9 cellular contexts compared by ENCODE assay signal in the genomic region with DNA sequence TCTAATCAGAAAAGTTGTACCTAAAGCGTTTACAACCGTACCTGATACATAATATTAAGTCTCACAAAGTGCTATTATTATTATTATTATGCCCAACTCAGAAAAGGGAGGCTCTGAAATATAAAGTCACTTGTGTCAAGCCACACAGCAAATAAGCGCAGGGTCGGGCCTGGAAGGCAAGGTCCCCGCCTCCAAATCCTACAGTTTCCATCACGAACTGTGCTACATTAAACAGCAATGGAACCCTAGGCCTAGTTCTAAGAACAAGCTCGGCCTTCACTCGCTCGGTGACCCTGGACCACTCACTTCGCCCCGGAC. TPM values are rescaled to one million over a fixed set of nuclear protein-coding genes. Genes with fewer than 3 reads are reported as not detected.
DNase-seq lines count a peak whose midpoint lies in the region; ATAC-seq and TF ChIP-seq lines count a peak whose summit lies in the region.
"Had no signal": no experiment of that assay in that cellular context is flagged by ENCODE, and none has a peak within 500 bp of the region (broad histone marks: within the 10 kb centered on the region; RNA-seq: fewer than 3 reads in every experiment).

No MANE protein-coding gene starts in this region.

- H3K4me1 Mint-ChIP-seq in activated naive CD4-positive, alpha-beta T cell treated with anti-CD3 and anti-CD28 coated beads, Interleukin-2, amount 50 U/mL, for 24 hours, result peaks cover 22% of the 10 kb centered on the region

- no peak for TF ChIP-seq POLR2A in transverse colon (IDR thresholded peaks at IDR 0.05)

- WGBS in transverse colon (ENCODE audit: low coverage in 1 of 2), 2 donors, result 4 to 20% methylated on average over 1 to 11 of the region's 11 CpGs

- no peaks in the 10 kb centered on the region for H3K27me3 ChIP-seq in transverse colon

- no peaks in the 10 kb centered on the region for H3K9me3 Mint-ChIP-seq in activated naive CD4-positive, alpha-beta T cell treated with anti-CD3 and anti-CD28 coated beads, Interleukin-2, amount 50 U/mL, for 24 hours

- no peaks in the 10 kb centered on the region for H3K9me3 ChIP-seq in transverse colon

- peak; percentile 6 for ATAC-seq in left colon

- no peaks in the 10 kb centered on the region for H3K36me3 Mint-ChIP-seq in activated naive CD4-positive, alpha-beta T cell treated with anti-CD3 and anti-CD28 coated beads, Interleukin-2, amount 50 U/mL, for 24 hours

- no peak for TF ChIP-seq EP300 in transverse colon (IDR thresholded peaks at IDR 0.05; ENCODE audit: low read depth)

- DNase-seq in stimulated activated CD4-positive, alpha-beta T cell treated with anti-CD3 and anti-CD28 coated beads, Interleukin-12 subunit alpha, Interleukin-12 subunit beta, amount 100 ng/mL, for 4 hours, result peak; percentile 10
- DNase-seq in stimulated activated CD4-positive, alpha-beta T cell treated with anti-CD3 and anti-CD28 coated beads, Interleukin-4, amount 100 ng/mL, for 24 hours, result no peak
- DNase-seq in left colon (no peak), transverse colon (no peak), foreskin melanocyte (no peak), posterior vena cava (ENCODE audit: low spot score) (no peak), NCI-H1930 (lab: John Stamatoyannopoulos, UW) (no peak)

- TF ChIP-seq CTCF in transverse colon (IDR thresholded peaks at IDR 0.05), result no peak

- peak overlapping the region; percentile 95 for H3K4me3 Mint-ChIP-seq in activated naive CD4-positive, alpha-beta T cell treated with anti-CD3 and anti-CD28 coated beads, Interleukin-2, amount 50 U/mL, for 24 hours

- peaks cover 6 to 16% (median 14%) of the 10 kb centered on the region in 4 donors for H3K4me1 ChIP-seq in transverse colon

- in situ Hi-C loops in transverse colon (cut with MboI; ENCODE audit: low pct_ligation_motif_present in 1 of 4, low pct_unique_long_range_greater_than_20kb in 1 of 4, low sequenced_read_pairs in 3 of 4), result no loop called here

- peak overlapping the region; percentile 75 to 89 (median 84) for H3K27ac ChIP-seq in transverse colon
- H3K27ac ChIP-seq: epithelial cell of prostate had no signal

- no peaks in the 10 kb centered on the region for H3K36me3 ChIP-seq in transverse colon

- intact Hi-C loops in left colon (cut with DNase I, micrococcal nuclease), result no loop called here
- intact Hi-C loops in transverse colon (cut with DNase I; ENCODE audit: low total_unique reads), result no loop called here
- intact Hi-C loops in posterior vena cava (cut with DNase I), result no loop called here

- no peaks in the 10 kb centered on the region for H3K27me3 Mint-ChIP-seq in activated naive CD4-positive, alpha-beta T cell treated with anti-CD3 and anti-CD28 coated beads, Interleukin-2, amount 50 U/mL, for 24 hours

- peak overlapping the region; percentile 97 for H3K27ac Mint-ChIP-seq in activated naive CD4-positive, alpha-beta T cell treated with anti-CD3 and anti-CD28 coated beads, Interleukin-2, amount 50 U/mL, for 24 hours

- H3K4me3 ChIP-seq in transverse colon, result peak overlapping the region; percentile 71 to 88 (median 78)

RNA-seq across cellular contexts. Expression of a gene that starts 0.6 kb away (rescaled TPM):
- total RNA-seq in left colon (10 to 100 TPM in 1 of 2 donors, 1 to 10 TPM in 1; 9.3 to 11.3 TPM), transverse colon (10 to 100 TPM in 1 of 4 donors, 1 to 10 TPM in 2, not detected in 1; 8.9 to 13.5 (median 9.1) TPM), posterior vena cava (1 to 10 TPM; 2.3 to 2.8 TPM)

RNA-seq across cellular contexts. Expression of a gene that starts 37.4 kb away (rescaled TPM):
- total RNA-seq in left colon (10 to 100 TPM; 88.7 to 94.5 TPM), transverse colon (100 to 1,000 TPM in 2 of 4 donors, 10 to 100 TPM in 2; 39.8 to 174 (median 98.4) TPM), posterior vena cava (under 1 TPM in 1 of 2 donors, not detected in 1; 0.05 TPM)

RNA-seq across cellular contexts. Expression of a gene that starts 48.1 kb away (rescaled TPM):
- total RNA-seq in left colon (10 to 100 TPM; 12.2 to 12.6 TPM), transverse colon (10 to 100 TPM in 2 of 4 donors, 1 to 10 TPM in 2; 1.8 to 33.7 (median 15.2) TPM), posterior vena cava (10 to 100 TPM; 13.9 to 16.8 TPM)

Comparison
In these comparisons a context has a peak if more than half of its experiments do, and no peak if none do; other contexts are left out.
1. RNA of a gene that starts 37.4 kb away (total RNA-seq): 39.8 to 174 TPM in transverse colon and 88.7 to 94.5 TPM in left colon; 0.05 TPM in posterior vena cava; every median in the first group is over 10 times any median in the second.